Comparison of ENCODE assay signal across 1 cellular context in the genomic region with DNA sequence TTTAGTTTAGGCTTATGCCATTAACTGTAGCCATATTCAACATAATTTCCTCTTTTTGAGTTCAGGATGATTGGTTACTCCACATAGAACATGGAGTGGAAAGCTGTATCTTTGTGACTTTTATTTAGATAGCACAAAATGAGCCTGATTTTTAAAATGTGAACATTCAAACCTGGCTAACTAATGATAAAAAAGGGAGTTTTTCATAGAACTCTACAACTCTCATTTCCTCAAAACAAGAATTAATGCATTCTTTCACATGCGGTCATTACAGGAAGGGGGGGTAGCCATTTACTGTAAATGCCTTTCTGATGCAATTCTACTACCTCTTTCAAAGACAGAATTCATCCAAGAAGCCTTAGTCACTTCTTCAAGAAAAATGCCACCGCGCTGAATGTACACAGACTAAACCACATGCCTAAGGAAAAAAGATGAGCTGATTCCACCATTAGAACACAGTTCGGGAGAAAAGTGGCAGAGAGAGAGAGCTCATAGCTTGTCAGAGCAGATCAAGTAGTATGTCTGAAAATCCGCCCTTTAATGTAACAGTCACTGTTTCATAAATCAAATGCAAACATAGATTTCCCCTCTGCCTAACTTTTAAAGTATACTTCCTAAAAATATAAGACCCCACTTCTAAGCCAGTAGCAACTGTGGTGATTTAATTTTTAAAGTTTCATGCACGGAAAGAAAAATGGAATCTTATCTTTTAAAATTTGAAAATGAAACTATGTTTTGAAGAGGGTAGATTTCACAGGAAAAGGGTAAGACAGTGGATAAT.
TF ChIP-seq lines count a peak whose summit lies in the region.

No MANE protein-coding gene starts in this region.

TF ChIP-seq in K562, 482 proteins besides CTCF, POLR2A, EP300 and RAD21 (continued from another document and continues in another):
- TF ChIP-seq E2F8 (IDR thresholded peaks at IDR 0.05; ENCODE audit: low read depth, partially characterized antibody): peak; percentile 19
- peak; percentile 99 for TF ChIP-seq CEBPG (CRISPR knock-in tag; IDR thresholded peaks at IDR 0.05)
- peak; percentile 99 to 100 for TF ChIP-seq CEBPG (tag; conservative IDR thresholded peaks at IDR 0.05 in 1 of 2, IDR thresholded peaks at IDR 0.05 in 1 of 2)
- no peak for TF ChIP-seq SRSF7 (optimal IDR thresholded peaks at IDR 0.05; ENCODE audit: low read depth, low read length)
- 0 out of 2 replicates have a peak, but pooled peaks have one; percentile 54 for TF ChIP-seq NR2F6 (CRISPR knock-in tag; IDR thresholded peaks at IDR 0.05)
- TF ChIP-seq, protein P1, sequence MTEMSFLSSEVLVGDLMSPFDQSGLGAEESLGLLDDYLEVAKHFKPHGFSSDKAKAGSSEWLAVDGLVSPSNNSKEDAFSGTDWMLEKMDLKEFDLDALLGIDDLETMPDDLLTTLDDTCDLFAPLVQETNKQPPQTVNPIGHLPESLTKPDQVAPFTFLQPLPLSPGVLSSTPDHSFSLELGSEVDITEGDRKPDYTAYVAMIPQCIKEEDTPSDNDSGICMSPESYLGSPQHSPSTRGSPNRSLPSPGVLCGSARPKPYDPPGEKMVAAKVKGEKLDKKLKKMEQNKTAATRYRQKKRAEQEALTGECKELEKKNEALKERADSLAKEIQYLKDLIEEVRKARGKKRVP (CRISPR knock-in tag; IDR thresholded peaks at IDR 0.05): peak; percentile 99
- peak; percentile 63; the same call in 1 of the 2 replicates for TF ChIP-seq PTTG1 (tag; IDR thresholded peaks at IDR 0.05; ENCODE audit: low read depth)
- TF ChIP-seq TEAD4 (IDR thresholded peaks at IDR 0.05; ENCODE audit: low read length): peak; percentile 55; the same call in 1 of the 2 replicates
- no peak for TF ChIP-seq TEAD4 (CRISPR knock-in tag; IDR thresholded peaks at IDR 0.05; ENCODE audit: borderline replicate concordance)
- peak; percentile 81; the same call in 1 of the 2 replicates for TF ChIP-seq RNF2 (IDR thresholded peaks at IDR 0.05)
- peak; percentile 4; the same call in 1 of the 2 replicates for TF ChIP-seq NFIC (IDR thresholded peaks at IDR 0.05)
- TF ChIP-seq REST (CRISPR knock-in tag; IDR thresholded peaks at IDR 0.05; ENCODE audit: low read depth): no peak
- peak; percentile 93 for TF ChIP-seq FOSL1 (tag; conservative IDR thresholded peaks at IDR 0.05)
- TF ChIP-seq NEUROD1 (IDR thresholded peaks at IDR 0.05; ENCODE audit: borderline replicate concordance, low read depth, low read length, partially characterized antibody): peak; percentile 65
- TF ChIP-seq, protein P2, sequence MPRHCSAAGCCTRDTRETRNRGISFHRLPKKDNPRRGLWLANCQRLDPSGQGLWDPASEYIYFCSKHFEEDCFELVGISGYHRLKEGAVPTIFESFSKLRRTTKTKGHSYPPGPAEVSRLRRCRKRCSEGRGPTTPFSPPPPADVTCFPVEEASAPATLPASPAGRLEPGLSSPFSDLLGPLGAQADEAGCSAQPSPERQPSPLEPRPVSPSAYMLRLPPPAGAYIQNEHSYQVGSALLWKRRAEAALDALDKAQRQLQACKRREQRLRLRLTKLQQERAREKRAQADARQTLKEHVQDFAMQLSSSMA (CRISPR knock-in tag; IDR thresholded peaks at IDR 0.05): 0 out of 2 replicates have a peak, but pooled peaks have one; percentile 53
- peak; percentile 78; the same call in 1 of the 2 replicates for TF ChIP-seq DMBX1 (CRISPR knock-in tag; IDR thresholded peaks at IDR 0.05; ENCODE audit: borderline replicate concordance)
- TF ChIP-seq GABPA (tag; conservative IDR thresholded peaks at IDR 0.05; ENCODE audit: low read depth): peak; percentile 55
- TF ChIP-seq TBL1XR1 (IDR thresholded peaks at IDR 0.05; ENCODE audit: low read length in 2 of 2): peak in 1 of 2 experiments; percentile 40; a peak in 2 of 4 replicates
- TF ChIP-seq HDAC3 (IDR thresholded peaks at IDR 0.05; ENCODE audit: borderline replicate concordance, partially characterized antibody): peak; percentile 39
- TF ChIP-seq MCM5 (IDR thresholded peaks at IDR 0.05; ENCODE audit: low read depth): no peak
- TF ChIP-seq ARID3A (IDR thresholded peaks at IDR 0.05; ENCODE audit: borderline replicate concordance, low read depth, low read length): no peak
- peak; percentile 78 for TF ChIP-seq C11orf30 (IDR thresholded peaks at IDR 0.05; ENCODE audit: low read depth)
- TF ChIP-seq GTF2E2 (tag; IDR thresholded peaks at IDR 0.05): peak; percentile 95
- no peak for TF ChIP-seq MCM3 (IDR thresholded peaks at IDR 0.05)
- TF ChIP-seq ATF1 (CRISPR knock-in tag; IDR thresholded peaks at IDR 0.05): no peak
- TF ChIP-seq ATF1 (tag; IDR thresholded peaks at IDR 0.05): peak; percentile 8; the same call in 1 of the 2 replicates
- TF ChIP-seq KDM1A (IDR thresholded peaks at IDR 0.05): no peak
- no peak for TF ChIP-seq TGIF2 (CRISPR knock-in tag; IDR thresholded peaks at IDR 0.05)
- TF ChIP-seq ETV6 (IDR thresholded peaks at IDR 0.05; ENCODE audit: borderline replicate concordance in 1 of 2, low read depth in 2 of 2, low read length in 1 of 2): peak in 1 of 2 experiments; percentile 14; a peak in 1 of 4 replicates
- TF ChIP-seq ETV6 (CRISPR knock-in tag; IDR thresholded peaks at IDR 0.05; ENCODE audit: borderline replicate concordance): no peak
- no peak for TF ChIP-seq DACH1 (IDR thresholded peaks at IDR 0.05; ENCODE audit: partially characterized antibody)
- 0 out of 2 replicates have a peak, but pooled peaks have one; percentile 23 for TF ChIP-seq NFE2L1 (tag; IDR thresholded peaks at IDR 0.05; ENCODE audit: borderline replicate concordance, low read depth)
- TF ChIP-seq ZNF717 (CRISPR knock-in tag; IDR thresholded peaks at IDR 0.05): peak; percentile 78; the same call in 1 of the 2 replicates
- TF ChIP-seq HNRNPLL (IDR thresholded peaks at IDR 0.05; ENCODE audit: low read depth, low read length, poor library complexity, severe bottlenecking): no peak
- peak; percentile 72 for TF ChIP-seq ARID1B (IDR thresholded peaks at IDR 0.05)
- no peak for TF ChIP-seq ZBTB40 (IDR thresholded peaks at IDR 0.05)
- no peak for TF ChIP-seq ZBTB40 (CRISPR knock-in tag; IDR thresholded peaks at IDR 0.05)
- peak; percentile 82; the same call in 1 of the 2 replicates for TF ChIP-seq SMARCA4 (IDR thresholded peaks at IDR 0.05)
- no peak for TF ChIP-seq ZNF253 (CRISPR knock-in tag; conservative IDR thresholded peaks at IDR 0.05)
- TF ChIP-seq ETV1 (tag; conservative IDR thresholded peaks at IDR 0.05; ENCODE audit: low read depth): peak; percentile 65; the same call in 1 of the 2 replicates
